ENCODE assay signal across 19 cellular contexts in genomic region chr19:29311391-29311790, GRCh38.
DNase-seq lines count a peak whose midpoint lies in the region; ATAC-seq and TF ChIP-seq lines count a peak whose summit lies in the region.
"Had no signal": no experiment of that assay in that cellular context is flagged by ENCODE, and none has a peak within 500 bp of the region (broad histone marks: within the 10 kb centered on the region; RNA-seq: fewer than 3 reads in every experiment).

No MANE protein-coding gene starts in this region.

- peaks cover 40% of the 10 kb centered on the region for H3K9me3 Mint-ChIP-seq in glutamatergic neuron (ENCODE audit: unreplicated experiment)

- no peaks in the 10 kb centered on the region for H3K36me3 Mint-ChIP-seq in glutamatergic neuron (ENCODE audit: unreplicated experiment)

- H3K4me1 Mint-ChIP-seq in glutamatergic neuron (ENCODE audit: low read depth, unreplicated experiment), result peaks cover 71% of the 10 kb centered on the region

- ATAC-seq in HG03457 (IDR thresholded peaks at IDR 0.05; ENCODE audit: unreplicated experiment) (no peak), GM21367 (IDR thresholded peaks at IDR 0.05; ENCODE audit: unreplicated experiment) (no peak)
- ATAC-seq: HCT116, left lobe of liver, mucosa of descending colon had no signal

- H3K27ac Mint-ChIP-seq in glutamatergic neuron (ENCODE audit: unreplicated experiment), result peak overlapping the region; percentile 85

- H3K27me3 Mint-ChIP-seq in glutamatergic neuron (ENCODE audit: unreplicated experiment), result peaks cover 27% of the 10 kb centered on the region

- no peak for TF ChIP-seq CTCF in glutamatergic neuron (IDR thresholded peaks at IDR 0.05; ENCODE audit: partially characterized antibody, unreplicated experiment)

- H3K4me3 Mint-ChIP-seq in glutamatergic neuron (ENCODE audit: unreplicated experiment), result no peak overlapping the region

- peak; percentile 65 for DNase-seq in DMS153 (lab: John Stamatoyannopoulos, UW)
- peak; percentile 84 for DNase-seq in NCI-H1436 (lab: John Stamatoyannopoulos, UW)
- DNase-seq in NCI-H69 (lab: John Stamatoyannopoulos, UW), result peak; percentile 6
- peak; percentile 76 for DNase-seq in glutamatergic neuron
- no peak for DNase-seq in NCI-H446 (lab: John Stamatoyannopoulos, UW)
- no peak for DNase-seq in D341Med (ENCODE audit: low spot score)
- DNase-seq: ACHN; activated CD4-positive, CD25-positive, alpha-beta regulatory T cell treated with anti-CD3 and anti-CD28 coated beads, Interleukin-2, amount 50 U/mL, for 72 hours; KBM-7; mucosa of descending colon; MV-4-11; sigmoid colon; stimulated activated CD4-positive, alpha-beta T cell treated with anti-CD3 and anti-CD28 coated beads, Interleukin-1b, Interleukin-23, amount 100 ng/mL, for 48 hours; stomach; T-helper 9 cell had no signal

Comparison
In these comparisons a context has a peak if more than half of its experiments do, and no peak if none do; other contexts are left out.
1. DNase-seq: peak in DMS153 (single experiment), NCI-H1436 (single experiment), NCI-H69 (single experiment) and glutamatergic neuron (single experiment); none in NCI-H446 (0 of 2) and D341Med (single experiment).